8 cellular contexts compared by ENCODE assay signal in genomic region chr2:163155279-163155883, GRCh38.
DNase-seq lines count a peak whose midpoint lies in the region; ATAC-seq and TF ChIP-seq lines count a peak whose summit lies in the region.

No MANE protein-coding gene starts in this region.

- DNase-seq in Caco-2 (peak in 1 of 2 experiments; percentile 46), NCI-H345 treated with DMSO at 0.1 percent for 48 hours (lab: John Stamatoyannopoulos, UW; ENCODE audit: unreplicated experiment) (peak; percentile 23), cerebellar cortex (ENCODE audit: low spot score) (peak; percentile 59), myocyte (ENCODE audit: low read depth) (peak; percentile 51)
- DNase-seq in stimulated activated naive CD4-positive, alpha-beta T cell treated with Interleukin-2 at 50 U/mL for 16 hours (lab: John Stamatoyannopoulos, UW), result no peak
- DNase-seq in natural killer cell treated with Interleukin-12 subunit alpha and Interleukin-12 subunit beta and Interleukin-15 and Interleukin-18, amount 100 ng/mL, for 72 hours (ENCODE audit: low spot score), result no peak

- peaks cover 6% of the 10 kb centered on the region for H3K27me3 Mint-ChIP-seq in Caco-2 (ENCODE audit: insufficient read depth, unreplicated experiment)
- no peaks in the 10 kb centered on the region for H3K27me3 Mint-ChIP-seq in natural killer cell treated with Interleukin-12 subunit alpha and Interleukin-12 subunit beta and Interleukin-15 and Interleukin-18, amount 100 ng/mL, for 72 hours

- H3K4me3 ChIP-seq in Caco-2 (ENCODE audit: low read depth, low read length), result no peak overlapping the region

- no peaks in the 10 kb centered on the region for H3K9me3 Mint-ChIP-seq in Caco-2 (ENCODE audit: unreplicated experiment)
- no peaks in the 10 kb centered on the region for H3K9me3 Mint-ChIP-seq in natural killer cell treated with Interleukin-12 subunit alpha and Interleukin-12 subunit beta and Interleukin-15 and Interleukin-18, amount 100 ng/mL, for 72 hours

- intact Hi-C loops in Caco-2 (cut with micrococcal nuclease; ENCODE audit: unreplicated experiment), result loop anchor here (5.0 kb wide), 1 partner anchor 1277 kb away; no protein-coding TSS in a partner anchor

- ATAC-seq in GM18909 (IDR thresholded peaks at IDR 0.05; ENCODE audit: poor library complexity, unreplicated experiment) (peak; percentile 90), HG03135 (IDR thresholded peaks at IDR 0.05; ENCODE audit: unreplicated experiment) (peak; percentile 87)
- ATAC-seq in natural killer cell treated with Interleukin-12 subunit alpha and Interleukin-12 subunit beta and Interleukin-15 and Interleukin-18, amount 100 ng/mL, for 72 hours, result no peak

- no peaks in the 10 kb centered on the region for H3K36me3 Mint-ChIP-seq in Caco-2 (ENCODE audit: insufficient read depth, unreplicated experiment)
- H3K36me3 Mint-ChIP-seq in natural killer cell treated with Interleukin-12 subunit alpha and Interleukin-12 subunit beta and Interleukin-15 and Interleukin-18, amount 100 ng/mL, for 72 hours, result no peaks in the 10 kb centered on the region

- H3K4me1 ChIP-seq in Caco-2, result no peaks in the 10 kb centered on the region

- H3K27me3 ChIP-seq in Caco-2 (replicated peaks; ENCODE audit: control insufficient read depth, insufficient read depth, low read length), result no peaks in the 10 kb centered on the region

- H3K4me3 Mint-ChIP-seq in Caco-2 (ENCODE audit: unreplicated experiment), result no peak overlapping the region
- H3K4me3 Mint-ChIP-seq in natural killer cell treated with Interleukin-12 subunit alpha and Interleukin-12 subunit beta and Interleukin-15 and Interleukin-18, amount 100 ng/mL, for 72 hours, result no peak overlapping the region

- H3K27ac Mint-ChIP-seq in Caco-2 (ENCODE audit: unreplicated experiment), result no peak overlapping the region
- H3K27ac Mint-ChIP-seq in natural killer cell treated with Interleukin-12 subunit alpha and Interleukin-12 subunit beta and Interleukin-15 and Interleukin-18, amount 100 ng/mL, for 72 hours, result no peak overlapping the region

- H3K9me3 ChIP-seq in Caco-2, result no peaks in the 10 kb centered on the region

- H3K36me3 ChIP-seq in Caco-2 (ENCODE audit: control insufficient read depth, insufficient read depth, low read length), result no peaks in the 10 kb centered on the region

- H3K4me1 Mint-ChIP-seq in Caco-2 (ENCODE audit: low read depth, unreplicated experiment), result peaks cover 5% of the 10 kb centered on the region
- no peaks in the 10 kb centered on the region for H3K4me1 Mint-ChIP-seq in natural killer cell treated with Interleukin-12 subunit alpha and Interleukin-12 subunit beta and Interleukin-15 and Interleukin-18, amount 100 ng/mL, for 72 hours (ENCODE audit: low read depth in 2 of 2)

- TF ChIP-seq CTCF in Caco-2 (IDR thresholded peaks at IDR 0.05; ENCODE audit: insufficient read depth in 1 of 2, low read depth in 1 of 2, low read length in 1 of 2, severe bottlenecking in 1 of 2, unreplicated experiment in 1 of 2), result peak; percentile 48 to 84

- POLR2A ChIA-PET in Caco-2 (lab: Charles Lee), result no interaction called here

- BruUV-seq in Caco-2 (replicated peaks; lab: Mats Ljungman, UMichigan), result no TSS peak

- CTCF ChIA-PET in Caco-2 (lab: Charles Lee), result no interaction called here

Comparison
In these comparisons a context has a peak if more than half of its experiments do, and no peak if none do; other contexts are left out.
1. DNase-seq: peak in NCI-H345 treated with DMSO at 0.1 percent for 48 hours (single experiment), cerebellar cortex (single experiment) and myocyte (single experiment); none in stimulated activated naive CD4-positive, alpha-beta T cell treated with Interleukin-2 at 50 U/mL for 16 hours (single experiment) and natural killer cell treated with Interleukin-12 subunit alpha and Interleukin-12 subunit beta and Interleukin-15 and Interleukin-18, amount 100 ng/mL, for 72 hours (single experiment).
2. ATAC-seq: peak in GM18909 (single experiment) and HG03135 (single experiment); none in natural killer cell treated with Interleukin-12 subunit alpha and Interleukin-12 subunit beta and Interleukin-15 and Interleukin-18, amount 100 ng/mL, for 72 hours (0 of 2).